ENCODE assay signal across 30 cellular contexts in the genomic region with DNA sequence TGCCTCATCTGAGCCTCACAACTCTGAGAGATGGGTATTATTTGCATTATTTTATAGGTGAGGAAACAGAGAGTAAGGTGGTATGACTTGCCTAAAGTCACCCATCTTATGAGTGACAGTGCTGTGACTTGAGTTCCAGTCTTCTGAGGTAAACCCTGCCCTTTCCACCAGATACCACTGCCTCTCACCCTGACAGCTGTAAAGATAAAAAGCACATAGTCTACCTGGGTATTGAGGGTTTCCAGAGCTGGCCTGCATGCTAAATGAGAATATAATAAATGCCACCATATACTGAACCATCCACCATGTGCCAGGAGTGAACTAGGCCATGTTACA. TPM values are rescaled to one million over a fixed set of nuclear protein-coding genes. Genes with fewer than 3 reads are reported as not detected.
A peak's percentile ranks its signal among the peaks of the same experiment; 100 is the strongest.
DNase-seq lines count a peak whose midpoint lies in the region; ATAC-seq and TF ChIP-seq lines count a peak whose summit lies in the region.
"Had no signal": no experiment of that assay in that cellular context is flagged by ENCODE, and none has a peak within 500 bp of the region (broad histone marks: within the 10 kb centered on the region; RNA-seq: fewer than 3 reads in every experiment).

No MANE protein-coding gene starts in this region.

- intact Hi-C loops in activated CD4-positive, alpha-beta T cell treated with anti-CD3 and anti-CD28 coated beads, Interleukin-2, amount 10 ng/mL, durations not matched to agents 24 days and 14 days (cut with micrococcal nuclease) = loop anchor here (2.0 kb wide), 1 partner anchor 22 kb away; no protein-coding TSS in a partner anchor
- intact Hi-C loops in CD8-positive, alpha-beta T cell (cut with DNase I, micrococcal nuclease) = loop anchor here (2.0 to 5.0 kb wide), 3 partner anchors 18 to 52 kb away; no protein-coding TSS in a partner anchor
- intact Hi-C loops in activated T-helper 2 cell treated with anti-CD3 and anti-CD28 coated beads, Interferon-gamma antibody, Interleukin-2, Interleukin-4, amounts not matched to agents 10 μg/mL and 5 μg/mL and 100 μg/mL, durations not matched to agents 14 hours and 24 hours and 36 hours (cut with micrococcal nuclease) = loop anchor here (10.0 kb wide), 1 partner anchor 1086 kb away; no protein-coding TSS in a partner anchor
- intact Hi-C loops in natural killer cell (cut with micrococcal nuclease) = no loop called here

- H3K9me3 Mint-ChIP-seq in activated CD4-positive, alpha-beta T cell treated with anti-CD3 and anti-CD28 coated beads, Interleukin-2, amount 10 ng/mL, durations not matched to agents 24 days and 14 days = no peaks in the 10 kb centered on the region
- no peaks in the 10 kb centered on the region for H3K9me3 Mint-ChIP-seq in CD8-positive, alpha-beta T cell
- no peaks in the 10 kb centered on the region for H3K9me3 Mint-ChIP-seq in activated T-helper 2 cell treated with anti-CD3 and anti-CD28 coated beads, Interferon-gamma antibody, Interleukin-2, Interleukin-4, amounts not matched to agents 10 μg/mL and 5 μg/mL and 100 μg/mL, durations not matched to agents 14 hours and 24 hours and 36 hours
- no peaks in the 10 kb centered on the region for H3K9me3 Mint-ChIP-seq in natural killer cell
- H3K9me3 Mint-ChIP-seq: dendritic cell treated with granulocyte-macrophage colony-stimulating factor and Interleukin-4, amounts not matched to agents 40 ng/mL and 50 ng/mL, for 4 days; nephron progenitor cell had no signal

- H3K4me1 Mint-ChIP-seq in activated CD4-positive, alpha-beta T cell treated with anti-CD3 and anti-CD28 coated beads, Interleukin-2, amount 10 ng/mL, durations not matched to agents 24 days and 14 days = peaks cover 82% of the 10 kb centered on the region
- H3K4me1 Mint-ChIP-seq in CD8-positive, alpha-beta T cell (ENCODE audit: low read depth) = peaks cover 94% of the 10 kb centered on the region
- peaks cover 86% of the 10 kb centered on the region for H3K4me1 Mint-ChIP-seq in activated T-helper 2 cell treated with anti-CD3 and anti-CD28 coated beads, Interferon-gamma antibody, Interleukin-2, Interleukin-4, amounts not matched to agents 10 μg/mL and 5 μg/mL and 100 μg/mL, durations not matched to agents 14 hours and 24 hours and 36 hours (ENCODE audit: low read depth)
- peaks cover 84 to 91% of the 10 kb centered on the region in 2 donors for H3K4me1 Mint-ChIP-seq in natural killer cell
- H3K4me1 Mint-ChIP-seq: nephron progenitor cell had no signal

- no peaks in the 10 kb centered on the region for H3K27me3 Mint-ChIP-seq in activated CD4-positive, alpha-beta T cell treated with anti-CD3 and anti-CD28 coated beads, Interleukin-2, amount 10 ng/mL, durations not matched to agents 24 days and 14 days
- no peaks in the 10 kb centered on the region for H3K27me3 Mint-ChIP-seq in CD8-positive, alpha-beta T cell (ENCODE audit: low read depth)
- H3K27me3 Mint-ChIP-seq in activated T-helper 2 cell treated with anti-CD3 and anti-CD28 coated beads, Interferon-gamma antibody, Interleukin-2, Interleukin-4, amounts not matched to agents 10 μg/mL and 5 μg/mL and 100 μg/mL, durations not matched to agents 14 hours and 24 hours and 36 hours (ENCODE audit: low read depth) = no peaks in the 10 kb centered on the region
- H3K27me3 Mint-ChIP-seq in natural killer cell (ENCODE audit: low read depth in 2 of 2) = no peaks in the 10 kb centered on the region
- H3K27me3 Mint-ChIP-seq: dendritic cell treated with granulocyte-macrophage colony-stimulating factor and Interleukin-4, amounts not matched to agents 40 ng/mL and 50 ng/mL, for 4 days had no signal

- H3K36me3 ChIP-seq in CD8-positive, alpha-beta T cell (ENCODE audit: insufficient read depth, low read length) = peaks cover 5% of the 10 kb centered on the region
- H3K36me3 ChIP-seq: MG63, pancreas, right atrium auricular region, upper lobe of left lung, WERI-Rb-1 had no signal

- H3K4me1 ChIP-seq in CD8-positive, alpha-beta T cell (ENCODE audit: insufficient read depth, low read length) = peaks cover 91% of the 10 kb centered on the region
- H3K4me1 ChIP-seq: A549, pancreas, upper lobe of left lung had no signal

- H3K27ac Mint-ChIP-seq in activated CD4-positive, alpha-beta T cell treated with anti-CD3 and anti-CD28 coated beads, Interleukin-2, amount 10 ng/mL, durations not matched to agents 24 days and 14 days = peak overlapping the region; percentile 88
- H3K27ac Mint-ChIP-seq in CD8-positive, alpha-beta T cell = peak overlapping the region; percentile 89
- H3K27ac Mint-ChIP-seq in activated T-helper 2 cell treated with anti-CD3 and anti-CD28 coated beads, Interferon-gamma antibody, Interleukin-2, Interleukin-4, amounts not matched to agents 10 μg/mL and 5 μg/mL and 100 μg/mL, durations not matched to agents 14 hours and 24 hours and 36 hours = peak overlapping the region; percentile 90
- peak overlapping the region; percentile 17 to 82 for H3K27ac Mint-ChIP-seq in natural killer cell
- H3K27ac Mint-ChIP-seq: dendritic cell treated with granulocyte-macrophage colony-stimulating factor and Interleukin-4, amounts not matched to agents 40 ng/mL and 50 ng/mL, for 4 days; nephron progenitor cell had no signal

- no peaks in the 10 kb centered on the region for H3K9me3 ChIP-seq in CD8-positive, alpha-beta T cell (ENCODE audit: low read length)
- H3K9me3 ChIP-seq: A549, MG63, pancreas, right atrium auricular region, spleen, upper lobe of left lung had no signal

- peak overlapping the region; percentile 1 for H3K27ac ChIP-seq in CD8-positive, alpha-beta T cell (ENCODE audit: low read depth, low read length)
- H3K27ac ChIP-seq: A549, GM23248, pancreas, right atrium auricular region, upper lobe of left lung, WERI-Rb-1 had no signal

- peak overlapping the region; percentile 62 for H3K4me3 Mint-ChIP-seq in activated CD4-positive, alpha-beta T cell treated with anti-CD3 and anti-CD28 coated beads, Interleukin-2, amount 10 ng/mL, durations not matched to agents 24 days and 14 days
- peak overlapping the region; percentile 72 for H3K4me3 Mint-ChIP-seq in CD8-positive, alpha-beta T cell
- H3K4me3 Mint-ChIP-seq in activated T-helper 2 cell treated with anti-CD3 and anti-CD28 coated beads, Interferon-gamma antibody, Interleukin-2, Interleukin-4, amounts not matched to agents 10 μg/mL and 5 μg/mL and 100 μg/mL, durations not matched to agents 14 hours and 24 hours and 36 hours (ENCODE audit: low read depth) = no peak overlapping the region
- H3K4me3 Mint-ChIP-seq in natural killer cell = peak overlapping the region; percentile 71
- H3K4me3 Mint-ChIP-seq: dendritic cell treated with granulocyte-macrophage colony-stimulating factor and Interleukin-4, amounts not matched to agents 40 ng/mL and 50 ng/mL, for 4 days; nephron progenitor cell had no signal

- POLR2A ChIA-PET in CD8-positive, alpha-beta T cell (lab: Charles Lee) = interaction anchor here (0.7 kb wide), 1 partner anchor 11 kb away, joined by 4 read pairs; no protein-coding TSS in a partner anchor

- DNase-seq in activated CD4-positive, alpha-beta T cell treated with anti-CD3 and anti-CD28 coated beads, Interleukin-2, amount 10 ng/mL, durations not matched to agents 24 days and 14 days = no peak
- DNase-seq in activated CD4-positive, alpha-beta T cell treated with anti-CD3 and anti-CD28 coated beads, Interleukin-2, amount 50 U/mL, for 4 hours = no peak
- DNase-seq in CD8-positive, alpha-beta T cell = no peak
- DNase-seq in activated T-helper 2 cell treated with anti-CD3 and anti-CD28 coated beads, Interferon-gamma antibody, Interleukin-2, Interleukin-4, amounts not matched to agents 10 μg/mL and 5 μg/mL and 100 μg/mL, durations not matched to agents 14 hours and 24 hours and 36 hours (ENCODE audit: low spot score) = no peak
- DNase-seq in natural killer cell (no peak), NCI-H748 treated with DMSO at 0.1 percent for 48 hours (lab: John Stamatoyannopoulos, UW) (no peak)
- no peak for DNase-seq in stimulated activated CD4-positive, alpha-beta T cell treated with anti-CD3 and anti-CD28 coated beads, Interleukin-4, amount 100 ng/mL, for 4 hours
- DNase-seq in stimulated activated CD4-positive, alpha-beta T cell treated with anti-CD3 and anti-CD28 coated beads, Interleukin-12 subunit alpha, Interleukin-12 subunit beta, amount 100 ng/mL, for 4 hours = no peak
- DNase-seq: activated gamma-delta T cell treated with Interleukin-2 at 50 U/mL for 16 hours; caudate nucleus; COR-L47; DMS79; GM23248; islet precursor cell; KBM-7; left ventricle myocardium superior; MG63; NCI-H1417; NCI-H2081; NCI-H345; NCI-H774; nephron progenitor cell; pancreas; spleen; stimulated activated CD4-positive, alpha-beta T cell treated with anti-CD3 and anti-CD28 coated beads, Interleukin-4, amount 100 ng/mL, for 24 hours; upper lobe of left lung; WERI-Rb-1 had no signal

- no peak for TF ChIP-seq CTCF in CD8-positive, alpha-beta T cell (IDR thresholded peaks at IDR 0.05)
- TF ChIP-seq CTCF in natural killer cell (IDR thresholded peaks at IDR 0.05) = no peak

- H3K4me3 ChIP-seq in CD8-positive, alpha-beta T cell (ENCODE audit: low read depth, low read length) = no peak overlapping the region
- H3K4me3 ChIP-seq: A549, GM23248, MG63, pancreas, right atrium auricular region, upper lobe of left lung had no signal

- peak; percentile 27 for ATAC-seq in CD8-positive, alpha-beta T cell
- ATAC-seq in natural killer cell = peak; percentile 30 to 45 (median 33)
- ATAC-seq: A549, left ventricle myocardium superior, pancreas had no signal

- CTCF ChIA-PET in CD8-positive, alpha-beta T cell (lab: Charles Lee) = interaction anchor here (1.0 to 1.8 kb wide), 2 partner anchors 25 to 144 kb away, joined by 3 to 8 read pairs; no protein-coding TSS in a partner anchor

- no peaks in the 10 kb centered on the region for H3K27me3 ChIP-seq in CD8-positive, alpha-beta T cell (ENCODE audit: insufficient read depth, low read length)
- H3K27me3 ChIP-seq: MG63, pancreas, right atrium auricular region, spleen, upper lobe of left lung had no signal

- peaks cover 68% of the 10 kb centered on the region for H3K36me3 Mint-ChIP-seq in activated CD4-positive, alpha-beta T cell treated with anti-CD3 and anti-CD28 coated beads, Interleukin-2, amount 10 ng/mL, durations not matched to agents 24 days and 14 days (ENCODE audit: low read depth)
- H3K36me3 Mint-ChIP-seq in CD8-positive, alpha-beta T cell = peaks cover 67% of the 10 kb centered on the region
- peaks cover 79% of the 10 kb centered on the region for H3K36me3 Mint-ChIP-seq in activated T-helper 2 cell treated with anti-CD3 and anti-CD28 coated beads, Interferon-gamma antibody, Interleukin-2, Interleukin-4, amounts not matched to agents 10 μg/mL and 5 μg/mL and 100 μg/mL, durations not matched to agents 14 hours and 24 hours and 36 hours (ENCODE audit: low read depth)
- H3K36me3 Mint-ChIP-seq in natural killer cell = no peaks in the 10 kb centered on the region

RNA-seq across cellular contexts. Expression of a gene that starts 25.6 kb away (rescaled TPM):
- total RNA-seq in activated CD4-positive, alpha-beta T cell treated with anti-CD3 and anti-CD28 coated beads, Interleukin-2, amount 10 ng/mL, durations not matched to agents 24 days and 14 days = 94.4 and 94.7 TPM in 2 replicates
- total RNA-seq in CD8-positive, alpha-beta T cell = 10 to 100 TPM; 58.2 to 65.2 TPM
- total RNA-seq in activated T-helper 2 cell treated with anti-CD3 and anti-CD28 coated beads, Interferon-gamma antibody, Interleukin-2, Interleukin-4, amounts not matched to agents 10 μg/mL and 5 μg/mL and 100 μg/mL, durations not matched to agents 14 hours and 24 hours and 36 hours = 108 and 113 TPM in 2 replicates
- 100 to 1,000 TPM in 1 of 3 donors, 10 to 100 TPM in 2; 65.9 to 122 (median 96.5) TPM for total RNA-seq in natural killer cell
